ENCODE assay signal across 1 cellular context in genomic region chrX:125436855-125437254, GRCh38.
TF ChIP-seq lines count a peak whose summit lies in the region.

No MANE protein-coding gene starts in this region.

TF ChIP-seq in SK-N-SH treated with all-trans-retinoic acid at 6 μM for 48 hours, 23 proteins besides CTCF, POLR2A, EP300 and RAD21 (continued from another document):
- no peak for TF ChIP-seq TOX (CRISPR knock-in tag; IDR thresholded peaks at IDR 0.05; ENCODE audit: borderline replicate concordance)
TF ChIP-seq in SK-N-SH treated with all-trans-retinoic acid at 6 μM for 48 hours: peak in this region for 0.
